ENCODE assay signal across 1 cellular context in the genomic region with DNA sequence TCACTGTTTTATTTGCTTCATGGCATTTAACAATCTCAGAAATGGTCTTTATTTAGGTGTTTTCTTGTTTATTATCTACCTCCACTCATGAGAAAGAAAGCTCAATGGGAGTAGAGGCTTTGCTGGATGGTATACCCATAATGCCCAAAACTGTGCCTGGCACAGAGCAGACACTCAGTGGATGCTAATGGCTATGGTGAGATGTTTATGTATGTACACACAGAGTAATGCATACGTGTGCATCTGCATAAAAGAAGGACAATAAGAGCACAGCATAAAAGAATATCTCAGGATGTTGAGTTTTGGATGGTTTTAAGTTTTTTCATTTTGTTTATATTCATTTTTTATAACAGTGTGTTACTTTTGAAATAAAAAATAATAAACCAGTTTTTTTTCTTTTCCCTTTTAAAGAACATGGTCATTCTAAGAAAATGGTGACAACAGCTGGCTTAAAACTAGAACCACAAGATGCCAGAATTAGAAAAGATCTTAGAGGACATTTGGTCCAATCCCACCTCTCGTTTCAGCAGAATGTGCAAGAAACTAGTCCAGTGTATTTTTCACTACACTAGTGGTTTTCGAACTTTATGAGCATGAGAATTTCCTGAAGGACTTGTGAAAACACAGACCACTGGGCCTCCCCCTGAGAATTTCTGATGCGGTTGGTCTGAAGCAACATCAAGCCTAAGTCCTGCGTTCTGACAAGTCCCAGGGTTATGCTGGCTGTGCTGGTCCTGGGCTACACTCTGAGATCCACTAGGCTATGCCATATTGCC.
TF ChIP-seq lines count a peak whose summit lies in the region.

No MANE protein-coding gene starts in this region.

TF ChIP-seq in HepG2, 621 proteins besides CTCF, POLR2A, EP300 and RAD21 (continued from another document):
- TF ChIP-seq, protein P1, sequence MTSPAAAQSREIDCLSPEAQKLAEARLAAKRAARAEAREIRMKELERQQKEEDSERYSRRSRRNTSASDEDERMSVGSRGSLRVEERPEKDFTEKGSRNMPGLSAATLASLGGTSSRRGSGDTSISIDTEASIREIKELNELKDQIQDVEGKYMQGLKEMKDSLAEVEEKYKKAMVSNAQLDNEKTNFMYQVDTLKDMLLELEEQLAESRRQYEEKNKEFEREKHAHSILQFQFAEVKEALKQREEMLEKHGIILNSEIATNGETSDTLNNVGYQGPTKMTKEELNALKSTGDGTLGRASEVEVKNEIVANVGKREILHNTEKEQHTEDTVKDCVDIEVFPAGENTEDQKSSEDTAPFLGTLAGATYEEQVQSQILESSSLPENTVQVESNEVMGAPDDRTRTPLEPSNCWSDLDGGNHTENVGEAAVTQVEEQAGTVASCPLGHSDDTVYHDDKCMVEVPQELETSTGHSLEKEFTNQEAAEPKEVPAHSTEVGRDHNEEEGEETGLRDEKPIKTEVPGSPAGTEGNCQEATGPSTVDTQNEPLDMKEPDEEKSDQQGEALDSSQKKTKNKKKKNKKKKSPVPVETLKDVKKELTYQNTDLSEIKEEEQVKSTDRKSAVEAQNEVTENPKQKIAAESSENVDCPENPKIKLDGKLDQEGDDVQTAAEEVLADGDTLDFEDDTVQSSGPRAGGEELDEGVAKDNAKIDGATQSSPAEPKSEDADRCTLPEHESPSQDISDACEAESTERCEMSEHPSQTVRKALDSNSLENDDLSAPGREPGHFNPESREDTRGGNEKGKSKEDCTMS (CRISPR knock-in tag; conservative IDR thresholded peaks at IDR 0.05), result no peak
- TF ChIP-seq ONECUT2 (CRISPR knock-in tag; IDR thresholded peaks at IDR 0.05), result no peak
- TF ChIP-seq TCF7L2 (IDR thresholded peaks at IDR 0.05; ENCODE audit: low read depth, low read length), result no peak
- TF ChIP-seq ZNF337 (CRISPR knock-in tag; IDR thresholded peaks at IDR 0.05; ENCODE audit: borderline replicate concordance, low read depth), result no peak
- TF ChIP-seq ZNF776 (CRISPR knock-in tag; IDR thresholded peaks at IDR 0.05), result no peak
- no peak for TF ChIP-seq POLR2AphosphoS5 (IDR thresholded peaks at IDR 0.05; ENCODE audit: low read depth, low read length)
- TF ChIP-seq, protein P2, sequence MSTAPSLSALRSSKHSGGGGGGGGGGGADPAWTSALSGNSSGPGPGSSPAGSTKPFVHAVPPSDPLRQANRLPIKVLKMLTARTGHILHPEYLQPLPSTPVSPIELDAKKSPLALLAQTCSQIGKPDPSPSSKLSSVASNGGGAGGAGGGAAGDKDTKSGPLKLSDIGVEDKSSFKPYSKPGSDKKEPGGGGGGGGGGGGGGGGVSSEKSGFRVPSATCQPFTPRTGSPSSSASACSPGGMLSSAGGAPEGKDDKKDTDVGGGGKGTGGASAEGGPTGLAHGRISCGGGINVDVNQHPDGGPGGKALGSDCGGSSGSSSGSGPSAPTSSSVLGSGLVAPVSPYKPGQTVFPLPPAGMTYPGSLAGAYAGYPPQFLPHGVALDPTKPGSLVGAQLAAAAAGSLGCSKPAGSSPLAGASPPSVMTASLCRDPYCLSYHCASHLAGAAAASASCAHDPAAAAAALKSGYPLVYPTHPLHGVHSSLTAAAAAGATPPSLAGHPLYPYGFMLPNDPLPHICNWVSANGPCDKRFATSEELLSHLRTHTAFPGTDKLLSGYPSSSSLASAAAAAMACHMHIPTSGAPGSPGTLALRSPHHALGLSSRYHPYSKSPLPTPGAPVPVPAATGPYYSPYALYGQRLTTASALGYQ (CRISPR knock-in tag; IDR thresholded peaks at IDR 0.05), result no peak
- TF ChIP-seq, protein P3, sequence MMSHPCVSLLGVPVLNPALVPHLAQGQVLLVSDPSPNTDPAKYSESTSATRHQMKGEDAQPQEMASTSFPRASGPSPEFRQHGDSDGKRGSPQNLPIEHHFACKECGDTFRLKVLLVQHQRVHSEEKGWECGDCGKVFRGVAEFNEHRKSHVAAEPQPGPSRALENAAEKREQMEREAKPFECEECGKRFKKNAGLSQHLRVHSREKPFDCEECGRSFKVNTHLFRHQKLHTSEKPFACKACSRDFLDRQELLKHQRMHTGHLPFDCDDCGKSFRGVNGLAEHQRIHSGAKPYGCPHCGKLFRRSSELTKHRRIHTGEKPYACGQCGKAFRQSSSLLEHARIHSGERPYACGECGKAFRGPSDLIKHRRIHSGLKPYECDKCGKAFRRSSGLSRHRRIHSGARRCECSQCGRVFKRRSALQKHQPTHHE (CRISPR knock-in tag; IDR thresholded peaks at IDR 0.05; ENCODE audit: borderline replicate concordance), result no peak
- no peak for TF ChIP-seq MXD4 (CRISPR knock-in tag; IDR thresholded peaks at IDR 0.05)
- TF ChIP-seq, protein P4, sequence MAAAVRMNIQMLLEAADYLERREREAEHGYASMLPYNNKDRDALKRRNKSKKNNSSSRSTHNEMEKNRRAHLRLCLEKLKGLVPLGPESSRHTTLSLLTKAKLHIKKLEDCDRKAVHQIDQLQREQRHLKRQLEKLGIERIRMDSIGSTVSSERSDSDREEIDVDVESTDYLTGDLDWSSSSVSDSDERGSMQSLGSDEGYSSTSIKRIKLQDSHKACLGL (CRISPR knock-in tag; IDR thresholded peaks at IDR 0.05), result no peak
